ENCODE assay signal across 18 cellular contexts in the genomic region with DNA sequence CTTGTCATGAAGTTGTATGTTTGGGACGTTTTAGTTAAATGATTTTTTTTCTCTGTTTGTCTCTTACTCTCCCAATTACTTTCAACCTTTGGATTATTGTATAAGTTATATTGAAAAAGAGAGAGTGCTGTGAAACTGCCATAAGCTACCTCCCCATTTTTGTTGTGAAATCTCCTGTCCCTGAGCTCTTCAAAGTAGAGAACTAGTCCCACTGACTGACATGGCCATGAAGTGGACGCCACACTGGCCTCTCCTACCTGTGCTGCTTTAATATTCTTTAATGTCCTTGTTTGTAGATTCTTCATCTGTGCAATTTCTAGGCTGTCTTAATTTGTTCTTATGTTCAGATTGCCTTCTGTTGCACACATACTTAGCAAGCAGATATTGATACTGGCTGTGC. TPM values are rescaled to one million over a fixed set of nuclear protein-coding genes. Genes with fewer than 3 reads are reported as not detected.
DNase-seq lines count a peak whose midpoint lies in the region; ATAC-seq, FAIRE-seq and TF ChIP-seq lines count a peak whose summit lies in the region.
"Had no signal": no experiment of that assay in that cellular context is flagged by ENCODE, and none has a peak within 500 bp of the region (broad histone marks: within the 10 kb centered on the region; RNA-seq: fewer than 3 reads in every experiment).

No MANE protein-coding gene starts in this region.

- H3K27me3 Mint-ChIP-seq in naive thymus-derived CD4-positive, alpha-beta T cell, result no peaks in the 10 kb centered on the region
- H3K27me3 Mint-ChIP-seq: activated CD4-positive, alpha-beta T cell treated with anti-CD3 and anti-CD28 coated beads for 36 hours; stimulated activated naive B cell treated with anti-CD40 and anti-IgM and Interleukin-4, amounts not matched to agents 10 μg/mL and 1 μg/mL and 100 μg/mL, for 72 hours had no signal

- FAIRE-seq in GM19239 (lab: Jason Lieb, UNC), result no peak

- TF ChIP-seq POLR2A in esophagus squamous epithelium (IDR thresholded peaks at IDR 0.05) (no peak), thyroid gland (IDR thresholded peaks at IDR 0.05) (no peak)

- peak overlapping the region in 1 of 4 donors; percentile 21 for H3K4me3 ChIP-seq in esophagus squamous epithelium
- H3K4me3 ChIP-seq in naive thymus-derived CD4-positive, alpha-beta T cell (ENCODE audit: low read length), result no peak overlapping the region
- H3K4me3 ChIP-seq in thyroid gland (replicated peaks in 1 of 3), result no peak overlapping the region
- H3K4me3 ChIP-seq: cardiac muscle cell had no signal

- no peak overlapping the region for H3K4me3 Mint-ChIP-seq in naive thymus-derived CD4-positive, alpha-beta T cell
- H3K4me3 Mint-ChIP-seq: activated CD4-positive, alpha-beta T cell treated with anti-CD3 and anti-CD28 coated beads for 36 hours; natural killer cell; stimulated activated naive B cell treated with anti-CD40 and anti-IgM and Interleukin-4, amounts not matched to agents 10 μg/mL and 1 μg/mL and 100 μg/mL, for 72 hours had no signal

- H3K27ac ChIP-seq in VCaP (peak overlapping the region; percentile 18; the same call in 1 of the 2 replicates), esophagus squamous epithelium (peak overlapping the region in 3 of 4 donors; percentile 18 to 73 (median 66)), thyroid gland (peak overlapping the region; percentile 60 to 74 (median 68))
- no peak overlapping the region for H3K27ac ChIP-seq in naive thymus-derived CD4-positive, alpha-beta T cell (ENCODE audit: low read depth, low read length)
- H3K27ac ChIP-seq: C4-2B, cardiac muscle cell had no signal

- ATAC-seq in naive thymus-derived CD4-positive, alpha-beta T cell, result peak; percentile 26
- ATAC-seq in GM18520 (IDR thresholded peaks at IDR 0.05; ENCODE audit: unreplicated experiment), result no peak
- ATAC-seq: activated CD4-positive, alpha-beta T cell treated with anti-CD3 and anti-CD28 coated beads for 36 hours; natural killer cell; stimulated activated naive B cell treated with anti-CD40 and anti-IgM and Interleukin-4, amounts not matched to agents 10 μg/mL and 1 μg/mL and 100 μg/mL, for 72 hours had no signal

- H3K9me3 ChIP-seq in esophagus squamous epithelium (no peaks in the 10 kb centered on the region), thyroid gland (no peaks in the 10 kb centered on the region)
- H3K9me3 ChIP-seq in naive thymus-derived CD4-positive, alpha-beta T cell (ENCODE audit: control insufficient read depth in 2 of 3, low read length in 3 of 3), result no peaks in the 10 kb centered on the region

- H3K36me3 ChIP-seq in esophagus squamous epithelium, result peaks cover 0 to 94% (median 7%) of the 10 kb centered on the region in 3 donors
- peaks cover 4 to 72% (median 21%) of the 10 kb centered on the region in 3 experiments for H3K36me3 ChIP-seq in naive thymus-derived CD4-positive, alpha-beta T cell (ENCODE audit: control insufficient read depth in 2 of 3, insufficient read depth in 3 of 3, low read length in 3 of 3)
- H3K36me3 ChIP-seq in thyroid gland, result peaks cover 11 to 24% of the 10 kb centered on the region in 2 donors

- intact Hi-C loops in esophagus squamous epithelium (cut with DNase I), result no loop called here
- intact Hi-C loops in naive thymus-derived CD4-positive, alpha-beta T cell (cut with micrococcal nuclease), result no loop called here
- intact Hi-C loops in thyroid gland (cut with DNase I), result no loop called here

- POLR2A ChIA-PET in naive thymus-derived CD4-positive, alpha-beta T cell (lab: Charles Lee), result interaction anchor here (0.5 kb wide), 1 partner anchor 1120 kb away, joined by 3 read pairs; no protein-coding TSS in a partner anchor

- TF ChIP-seq CTCF in VCaP (conservative IDR thresholded peaks at IDR 0.05) (no peak), esophagus squamous epithelium (IDR thresholded peaks at IDR 0.05) (no peak), thyroid gland (IDR thresholded peaks at IDR 0.05) (no peak)

- no peak overlapping the region for H3K27ac Mint-ChIP-seq in naive thymus-derived CD4-positive, alpha-beta T cell
- H3K27ac Mint-ChIP-seq: activated CD4-positive, alpha-beta T cell treated with anti-CD3 and anti-CD28 coated beads for 36 hours; natural killer cell; stimulated activated naive B cell treated with anti-CD40 and anti-IgM and Interleukin-4, amounts not matched to agents 10 μg/mL and 1 μg/mL and 100 μg/mL, for 72 hours had no signal

- WGBS in esophagus squamous epithelium, 2 donors, result 79 to 85% methylated on average over 2 of the region's 2 CpGs
- 54 to 60% methylated on average over 2 of the region's 2 CpGs for WGBS in thyroid gland, 2 donors

- H3K27me3 ChIP-seq in esophagus squamous epithelium (no peaks in the 10 kb centered on the region), thyroid gland (no peaks in the 10 kb centered on the region)
- H3K27me3 ChIP-seq in naive thymus-derived CD4-positive, alpha-beta T cell (ENCODE audit: control insufficient read depth in 2 of 2, insufficient read depth in 2 of 2, low read length in 2 of 2), result no peaks in the 10 kb centered on the region
- H3K27me3 ChIP-seq: cardiac muscle cell had no signal

- peaks cover 20 to 59% (median 38%) of the 10 kb centered on the region in 5 donors for H3K36me3 Mint-ChIP-seq in naive thymus-derived CD4-positive, alpha-beta T cell

- CTCF ChIA-PET in naive thymus-derived CD4-positive, alpha-beta T cell (lab: Charles Lee), result no interaction called here

- H3K4me1 Mint-ChIP-seq in naive thymus-derived CD4-positive, alpha-beta T cell, result peaks cover 0 to 4% (median 0%) of the 10 kb centered on the region in 7 donors
- H3K4me1 Mint-ChIP-seq: natural killer cell had no signal

- peaks cover 0 to 3% (median 0%) of the 10 kb centered on the region in 11 donors for H3K9me3 Mint-ChIP-seq in naive thymus-derived CD4-positive, alpha-beta T cell
- H3K9me3 Mint-ChIP-seq: natural killer cell; stimulated activated naive B cell treated with anti-CD40 and anti-IgM and Interleukin-4, amounts not matched to agents 10 μg/mL and 1 μg/mL and 100 μg/mL, for 72 hours had no signal

- DNase-seq in esophagus squamous epithelium (lab: John Stamatoyannopoulos, UW), result no peak
- DNase-seq in naive thymus-derived CD4-positive, alpha-beta T cell, result no peak
- DNase-seq in thyroid gland, result no peak
- no peak for DNase-seq in hypothalamus (lab: John Stamatoyannopoulos, UW)
- DNase-seq in GM19239 (ENCODE audit: insufficient read length, low spot score), result no peak
- DNase-seq in NCI-H748 (lab: John Stamatoyannopoulos, UW; ENCODE audit: unreplicated experiment), result no peak
- DNase-seq: activated CD4-positive, alpha-beta T cell treated with anti-CD3 and anti-CD28 coated beads for 36 hours; activated naive CD4-positive, alpha-beta T cell treated with anti-CD3 and anti-CD28 coated beads, Interleukin-2, amount 50 U/mL, for 16 hours; glutamatergic neuron; natural killer cell; NCI-H2029; NCI-H82; RPMI8226; stimulated activated naive B cell treated with anti-CD40 and anti-IgM and Interleukin-4, amounts not matched to agents 10 μg/mL and 1 μg/mL and 100 μg/mL, for 72 hours had no signal

- H3K4me1 ChIP-seq in esophagus squamous epithelium (peaks cover 0 to 32% (median 3%) of the 10 kb centered on the region in 3 donors), thyroid gland (peaks cover 37 to 41% of the 10 kb centered on the region in 2 donors)
- H3K4me1 ChIP-seq in naive thymus-derived CD4-positive, alpha-beta T cell (ENCODE audit: control insufficient read depth in 2 of 2, insufficient read depth in 2 of 2, low read length in 2 of 2), result no peaks in the 10 kb centered on the region

RNA-seq across cellular contexts. Expression of gene PPFIA1, which starts 56.4 kb away (rescaled TPM):
- total RNA-seq in esophagus squamous epithelium, result 10 to 100 TPM; 21.0 to 34.7 (median 29.8) TPM
- total RNA-seq in naive thymus-derived CD4-positive, alpha-beta T cell, result 10 to 100 TPM; 41.5 to 71.0 (median 52.3) TPM
- 10 to 100 TPM; 14.3 to 14.8 TPM for polyA plus RNA-seq in naive thymus-derived CD4-positive, alpha-beta T cell
- total RNA-seq in thyroid gland, result 10 to 100 TPM; 50.9 to 57.9 (median 54.6) TPM
